8 cellular contexts compared by ENCODE assay signal in genomic region chr1:180953291-180953747, GRCh38. TPM values are rescaled to one million over a fixed set of nuclear protein-coding genes. Genes with fewer than 3 reads are reported as not detected.
DNase-seq lines count a peak whose midpoint lies in the region; ATAC-seq and TF ChIP-seq lines count a peak whose summit lies in the region.

No MANE protein-coding gene starts in this region.

- ATAC-seq in GM19043 (IDR thresholded peaks at IDR 0.05; ENCODE audit: low read depth, unreplicated experiment): peak; percentile 27
- peak; percentile 5 for ATAC-seq in HG03571 (IDR thresholded peaks at IDR 0.05; ENCODE audit: unreplicated experiment)
- no peak for ATAC-seq in memory B cell (ENCODE audit: low read depth)
- ATAC-seq in GM21423 (IDR thresholded peaks at IDR 0.05; ENCODE audit: unreplicated experiment): no peak

- peaks cover 5% of the 10 kb centered on the region for H3K4me1 Mint-ChIP-seq in memory B cell

- peak overlapping the region; percentile 78 for H3K4me3 Mint-ChIP-seq in memory B cell

- H3K9me3 ChIP-seq in ascending aorta: no peaks in the 10 kb centered on the region
- H3K9me3 ChIP-seq in MG63: no peaks in the 10 kb centered on the region

- H3K36me3 Mint-ChIP-seq in memory B cell: peaks cover 8% of the 10 kb centered on the region

- H3K4me1 ChIP-seq in ascending aorta: peaks cover 3 to 8% of the 10 kb centered on the region in 2 donors

- intact Hi-C loops in ascending aorta (cut with DNase I): loop anchor here (5.0 kb wide), 2 partner anchors 69 to 189 kb away; partner anchors contain the start of gene STX6

- H3K4me3 ChIP-seq in ascending aorta (peak overlapping the region; percentile 68 to 71), MG63 (no peak overlapping the region)

- no peaks in the 10 kb centered on the region for H3K9me3 Mint-ChIP-seq in memory B cell

- H3K27ac Mint-ChIP-seq in memory B cell: no peak overlapping the region

- peak overlapping the region; percentile 79 for H3K27ac ChIP-seq in C4-2B
- H3K27ac ChIP-seq in ascending aorta: no peak overlapping the region

- H3K27me3 ChIP-seq in ascending aorta: no peaks in the 10 kb centered on the region
- no peaks in the 10 kb centered on the region for H3K27me3 ChIP-seq in MG63

- H3K36me3 ChIP-seq in ascending aorta: peaks cover 0 to 5% of the 10 kb centered on the region in 2 donors
- peaks cover 25% of the 10 kb centered on the region for H3K36me3 ChIP-seq in MG63

- TF ChIP-seq CTCF in C4-2B (conservative IDR thresholded peaks at IDR 0.05) (no peak), ascending aorta (IDR thresholded peaks at IDR 0.05) (no peak)

- no peaks in the 10 kb centered on the region for H3K27me3 Mint-ChIP-seq in memory B cell

- DNase-seq in ascending aorta (ENCODE audit: low spot score in 2 of 2): no peak
- DNase-seq in memory B cell (ENCODE audit: low spot score in 2 of 2): no peak
- no peak for DNase-seq in midbrain (lab: John Stamatoyannopoulos, UW)
- DNase-seq in MG63: no peak

RNA-seq across cellular contexts. Expression of gene KIAA1614, which starts 40.6 kb away (rescaled TPM):
- 21.9 TPM for total RNA-seq in ascending aorta
- 3.9 and 13.8 TPM in 2 replicates for total RNA-seq in MG63 (2014; rRNA removed; shearing (Covaris generic); ENCODE audit: low replicate concordance)

Comparison
In these comparisons a context has a peak if more than half of its experiments do, and no peak if none do; other contexts are left out.
1. ATAC-seq: peak in GM19043 (single experiment) and HG03571 (single experiment); none in memory B cell (single experiment) and GM21423 (single experiment).